In the genomic region with DNA sequence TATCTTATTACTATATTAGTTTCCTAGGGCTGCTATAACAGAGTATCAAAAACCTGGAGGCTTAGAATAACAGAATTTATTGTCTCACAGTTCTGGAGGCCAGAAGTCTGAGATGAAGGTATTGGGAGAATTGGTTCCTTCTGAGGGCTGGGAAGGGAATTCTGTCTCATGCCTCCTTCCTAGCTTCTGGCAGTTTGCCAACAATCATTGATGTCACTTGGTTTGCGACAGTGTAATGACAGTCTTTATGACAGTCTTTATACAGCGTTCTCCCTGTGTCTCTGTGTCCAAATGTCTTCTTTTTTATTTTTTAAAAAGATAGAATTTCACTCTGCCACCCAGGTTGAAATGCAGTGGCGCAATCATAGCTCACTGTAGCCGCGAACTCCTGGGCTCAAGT, we compare ENCODE assay signal across 1 cellular context.
TF ChIP-seq lines count a peak whose summit lies in the region.

No MANE protein-coding gene starts in this region.

TF ChIP-seq in K562, 482 proteins besides CTCF, POLR2A, EP300 and RAD21 (continued from another document):
- TF ChIP-seq, protein P1, sequence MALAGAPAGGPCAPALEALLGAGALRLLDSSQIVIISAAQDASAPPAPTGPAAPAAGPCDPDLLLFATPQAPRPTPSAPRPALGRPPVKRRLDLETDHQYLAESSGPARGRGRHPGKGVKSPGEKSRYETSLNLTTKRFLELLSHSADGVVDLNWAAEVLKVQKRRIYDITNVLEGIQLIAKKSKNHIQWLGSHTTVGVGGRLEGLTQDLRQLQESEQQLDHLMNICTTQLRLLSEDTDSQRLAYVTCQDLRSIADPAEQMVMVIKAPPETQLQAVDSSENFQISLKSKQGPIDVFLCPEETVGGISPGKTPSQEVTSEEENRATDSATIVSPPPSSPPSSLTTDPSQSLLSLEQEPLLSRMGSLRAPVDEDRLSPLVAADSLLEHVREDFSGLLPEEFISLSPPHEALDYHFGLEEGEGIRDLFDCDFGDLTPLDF (CRISPR knock-in tag; IDR thresholded peaks at IDR 0.05), result no peak
- peak; percentile 97 for TF ChIP-seq NFIX (CRISPR knock-in tag; IDR thresholded peaks at IDR 0.05; ENCODE audit: low read depth)
- TF ChIP-seq ETV5 (CRISPR knock-in tag; IDR thresholded peaks at IDR 0.05; ENCODE audit: low read depth), result no peak
- TF ChIP-seq, protein P2, sequence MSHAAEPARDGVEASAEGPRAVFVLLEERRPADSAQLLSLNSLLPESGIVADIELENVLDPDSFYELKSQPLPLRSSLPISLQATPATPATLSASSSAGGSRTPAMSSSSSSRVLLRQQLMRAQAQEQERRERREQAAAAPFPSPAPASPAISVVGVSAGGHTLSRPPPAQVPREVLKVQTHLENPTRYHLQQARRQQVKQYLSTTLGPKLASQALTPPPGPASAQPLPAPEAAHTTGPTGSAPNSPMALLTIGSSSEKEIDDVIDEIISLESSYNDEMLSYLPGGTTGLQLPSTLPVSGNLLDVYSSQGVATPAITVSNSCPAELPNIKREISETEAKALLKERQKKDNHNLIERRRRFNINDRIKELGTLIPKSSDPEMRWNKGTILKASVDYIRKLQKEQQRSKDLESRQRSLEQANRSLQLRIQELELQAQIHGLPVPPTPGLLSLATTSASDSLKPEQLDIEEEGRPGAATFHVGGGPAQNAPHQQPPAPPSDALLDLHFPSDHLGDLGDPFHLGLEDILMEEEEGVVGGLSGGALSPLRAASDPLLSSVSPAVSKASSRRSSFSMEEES (CRISPR knock-in tag; IDR thresholded peaks at IDR 0.05), result no peak
- TF ChIP-seq NFIC (IDR thresholded peaks at IDR 0.05), result peak; percentile 96
- no peak for TF ChIP-seq TOE1 (IDR thresholded peaks at IDR 0.05; ENCODE audit: borderline replicate concordance)
- TF ChIP-seq TOE1 (CRISPR knock-in tag; IDR thresholded peaks at IDR 0.05; ENCODE audit: borderline replicate concordance, low read depth), result no peak
